ENCODE assay signal across 21 cellular contexts in the genomic region with DNA sequence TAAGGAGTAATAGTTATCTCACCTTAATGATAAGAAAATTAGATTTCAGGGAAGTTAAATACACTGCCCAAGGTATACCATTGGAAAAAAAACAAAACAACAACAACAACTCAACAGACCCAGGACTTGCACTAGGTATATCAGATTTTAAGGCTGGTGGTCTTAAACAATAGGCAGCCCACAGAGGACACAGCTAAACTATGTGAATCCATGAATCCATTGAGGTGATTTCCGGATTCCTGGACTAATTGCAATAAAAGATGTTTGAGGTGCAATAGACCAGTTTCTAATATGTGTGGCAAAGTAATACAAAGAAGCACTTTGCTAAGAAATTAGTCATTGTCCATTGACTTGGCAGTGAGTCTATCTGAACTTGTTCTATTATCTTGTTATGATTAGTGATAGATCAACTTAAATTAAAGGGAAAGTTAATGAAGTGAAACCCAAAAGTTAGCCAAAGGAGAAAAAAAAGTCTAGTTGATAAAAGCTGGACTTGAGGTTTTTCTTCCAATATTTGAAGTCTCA.
A peak's percentile ranks its signal among the peaks of the same experiment; 100 is the strongest.
DNase-seq lines count a peak whose midpoint lies in the region; ATAC-seq, FAIRE-seq and TF ChIP-seq lines count a peak whose summit lies in the region.
"Had no signal": no experiment of that assay in that cellular context is flagged by ENCODE, and none has a peak within 500 bp of the region (broad histone marks: within the 10 kb centered on the region; RNA-seq: fewer than 3 reads in every experiment).

No MANE protein-coding gene starts in this region.

- H3K27me3 ChIP-seq in IMR-90 (ENCODE audit: control insufficient read depth, insufficient read depth, low read length): no peaks in the 10 kb centered on the region
- no peaks in the 10 kb centered on the region for H3K27me3 ChIP-seq in astrocyte (ENCODE audit: insufficient read depth, low read length)
- no peaks in the 10 kb centered on the region for H3K27me3 ChIP-seq in neural progenitor cell
- no peaks in the 10 kb centered on the region for H3K27me3 ChIP-seq in gastrocnemius medialis

- no CpG with 5 or more reads among the region's 1 CpG for WGBS in IMR-90 (ENCODE audit: extremely low coverage in 2 of 2, insufficient read length in 1 of 2), 2 experiments

- H2AK5ac ChIP-seq in IMR-90 (ENCODE audit: low read depth, low read length): no peak overlapping the region

- H4K8ac ChIP-seq in IMR-90 (ENCODE audit: low read depth in 2 of 2, low read length in 2 of 2): no peak overlapping the region

- peaks cover 6% of the 10 kb centered on the region for H3K9me1 ChIP-seq in IMR-90 (ENCODE audit: insufficient read depth, low read length)

- no peak for FAIRE-seq in astrocyte (lab: Jason Lieb, UNC)
- FAIRE-seq: A549, GM12892, H1 had no signal

- H3F3A ChIP-seq in neural progenitor cell (ENCODE audit: low read depth): no peaks in the 10 kb centered on the region

- H3K27ac Mint-ChIP-seq in astrocyte (ENCODE audit: unreplicated experiment): no peak overlapping the region
- no peak overlapping the region for H3K27ac Mint-ChIP-seq in neural progenitor cell
- H3K27ac Mint-ChIP-seq: CD4-positive, alpha-beta memory T cell had no signal

- no peak for TF ChIP-seq CTCF in IMR-90 (conservative IDR thresholded peaks at IDR 0.05; ENCODE audit: low read depth, low read length)
- TF ChIP-seq CTCF in astrocyte (IDR thresholded peaks at IDR 0.05; ENCODE audit: insufficient read depth, low read depth, low read length): no peak
- no peak for TF ChIP-seq CTCF in neural progenitor cell (IDR thresholded peaks at IDR 0.05)
- TF ChIP-seq CTCF in gastrocnemius medialis (IDR thresholded peaks at IDR 0.05 in 4 of 5, conservative IDR thresholded peaks at IDR 0.05 in 1 of 5): no peak

- peak overlapping the region; percentile 10; the same call in 1 of the 2 replicates for H3K4ac ChIP-seq in IMR-90 (ENCODE audit: low read depth, low read length)

- 0 out of 2 replicates have a peak overlapping the region, but pooled peaks have one; percentile 16 for H3K14ac ChIP-seq in IMR-90 (replicated peaks; ENCODE audit: low read depth, low read length)

- peak overlapping the region; percentile 13; the same call in 1 of the 2 replicates for H2BK120ac ChIP-seq in IMR-90 (ENCODE audit: low read depth, low read length)

- H3K36me3 ChIP-seq in IMR-90 (ENCODE audit: control insufficient read depth, insufficient read depth, low read length): no peaks in the 10 kb centered on the region
- H3K36me3 ChIP-seq in astrocyte (ENCODE audit: insufficient read depth, low read length): no peaks in the 10 kb centered on the region
- no peaks in the 10 kb centered on the region for H3K36me3 ChIP-seq in neural progenitor cell
- no peaks in the 10 kb centered on the region for H3K36me3 ChIP-seq in gastrocnemius medialis

- no peak overlapping the region for H3K9ac ChIP-seq in IMR-90 (ENCODE audit: low read depth, low read length)
- H3K9ac ChIP-seq in astrocyte (ENCODE audit: low read length): no peak overlapping the region
- no peak overlapping the region for H3K9ac ChIP-seq in neural progenitor cell
- H3K9ac ChIP-seq: GM23248 had no signal

- no peak overlapping the region for H2BK20ac ChIP-seq in IMR-90 (ENCODE audit: low read depth, low read length)

- no peaks in the 10 kb centered on the region for H3K79me1 ChIP-seq in IMR-90 (ENCODE audit: low read depth in 1 of 2, low read length in 2 of 2)

- no peak overlapping the region for H4K5ac ChIP-seq in IMR-90 (ENCODE audit: low read depth, low read length)

- no peak overlapping the region for H2AK9ac ChIP-seq in IMR-90 (replicated peaks; ENCODE audit: low read depth, low read length, poor library complexity)

- no peak overlapping the region; the same call in 1 of the 2 replicates for H3K18ac ChIP-seq in IMR-90 (ENCODE audit: low read depth, low read length)

- no peak for TF ChIP-seq RAD21 in IMR-90 (IDR thresholded peaks at IDR 0.05; ENCODE audit: low read length)

- DNase-seq in IMR-90 (no peak), astrocyte (ENCODE audit: low read depth) (peak; percentile 66), glomerular visceral epithelial cell (ENCODE audit: extremely low spot score) (peak; percentile 2), neural progenitor cell (ENCODE audit: low spot score) (peak; percentile 57), gastrocnemius medialis (no peak), AG20443 (ENCODE audit: low spot score) (no peak), NCI-H69 (lab: John Stamatoyannopoulos, UW) (no peak)
- DNase-seq: 8988T; ACHN; C1 segment of cervical spinal cord; Calu3; CD4-positive, alpha-beta memory T cell; COR-L47; DMS53; DMS79 treated with DMSO at 0.1 percent for 48 hours; GM23248; H7; HCEC 1CT had no signal

- CTCF ChIA-PET in IMR-90 (lab: Yijun Ruan, JAX): no interaction called here

- H3K36me3 Mint-ChIP-seq in astrocyte (ENCODE audit: low read depth, unreplicated experiment): no peaks in the 10 kb centered on the region
- no peaks in the 10 kb centered on the region for H3K36me3 Mint-ChIP-seq in neural progenitor cell
- H3K36me3 Mint-ChIP-seq: CD4-positive, alpha-beta memory T cell had no signal

- H3K9me3 Mint-ChIP-seq in astrocyte (ENCODE audit: unreplicated experiment): peaks cover 2% of the 10 kb centered on the region
- H3K9me3 Mint-ChIP-seq in neural progenitor cell: peaks cover 7% of the 10 kb centered on the region

- H3K4me1 ChIP-seq in IMR-90 (ENCODE audit: control insufficient read depth, insufficient read depth, low read length) (peaks cover 7% of the 10 kb centered on the region), astrocyte (ENCODE audit: insufficient read depth, low read length) (peaks cover 8% of the 10 kb centered on the region), neural progenitor cell (peaks cover 8% of the 10 kb centered on the region), gastrocnemius medialis (no peaks in the 10 kb centered on the region)
- H3K4me1 ChIP-seq: A549 had no signal

- H2BK5ac ChIP-seq in IMR-90 (ENCODE audit: low read depth, low read length, poor library complexity, severe bottlenecking): no peak overlapping the region

- no peak overlapping the region for H3K27ac ChIP-seq in IMR-90 (ENCODE audit: insufficient read depth, low read length)
- H3K27ac ChIP-seq in astrocyte (ENCODE audit: low read depth, low read length): no peak overlapping the region
- H3K27ac ChIP-seq in neural progenitor cell: no peak overlapping the region
- H3K27ac ChIP-seq in gastrocnemius medialis: no peak overlapping the region
- H3K27ac ChIP-seq: A549, GM23248 had no signal

- H2AFZ ChIP-seq in IMR-90 (replicated peaks; ENCODE audit: low read length, poor library complexity) (no peak overlapping the region), astrocyte (ENCODE audit: low read depth, low read length) (no peak overlapping the region), neural progenitor cell (replicated peaks) (no peak overlapping the region)
- H2AFZ ChIP-seq: GM23248 had no signal

- no peaks in the 10 kb centered on the region for H4K20me1 ChIP-seq in IMR-90 (ENCODE audit: insufficient read depth, low read length)
- H4K20me1 ChIP-seq in astrocyte (ENCODE audit: insufficient read depth, low read length): no peaks in the 10 kb centered on the region
- no peaks in the 10 kb centered on the region for H4K20me1 ChIP-seq in neural progenitor cell (ENCODE audit: low read depth)

- no peak overlapping the region for H4K91ac ChIP-seq in IMR-90 (ENCODE audit: insufficient read depth, low read depth, low read length)

- intact Hi-C loops in IMR-90 (cut with micrococcal nuclease): no loop called here
- intact Hi-C loops in gastrocnemius medialis (cut with DNase I; ENCODE audit: low total_unique reads): no loop called here

- in situ Hi-C loops in IMR-90 (cut with MboI; ENCODE audit: low sequenced_read_pairs) (no loop called here), gastrocnemius medialis (cut with MboI; ENCODE audit: low sequenced_read_pairs in 4 of 4) (no loop called here)

- TF ChIP-seq POLR2A in IMR-90 (IDR thresholded peaks at IDR 0.05; ENCODE audit: low read depth, low read length): no peak
- no peak for TF ChIP-seq POLR2A in gastrocnemius medialis (IDR thresholded peaks at IDR 0.05)

- BruUV-seq in IMR-90 (replicated peaks; lab: Mats Ljungman, UMichigan): no TSS peak

- POLR2A ChIA-PET in IMR-90 (lab: Charles Lee; ENCODE audit: unreplicated experiment): no interaction called here

- no peak overlapping the region for H3K56ac ChIP-seq in IMR-90 (ENCODE audit: extremely low read depth, insufficient read depth, low read length)

- dilution Hi-C loops in IMR-90 (cut with HindIII; ENCODE audit: low sequenced_read_pairs, unreplicated experiment): no loop called here

- H3K4me2 ChIP-seq in IMR-90 (ENCODE audit: low read depth, low read length): no peak overlapping the region
- no peak overlapping the region for H3K4me2 ChIP-seq in astrocyte (ENCODE audit: low read length)
- no peak overlapping the region for H3K4me2 ChIP-seq in neural progenitor cell
- H3K4me2 ChIP-seq: A549 had no signal

- peaks cover 2% of the 10 kb centered on the region for H3K27me3 Mint-ChIP-seq in astrocyte (ENCODE audit: low read depth, unreplicated experiment)
- no peaks in the 10 kb centered on the region for H3K27me3 Mint-ChIP-seq in neural progenitor cell (ENCODE audit: insufficient read depth, low read depth)
- H3K27me3 Mint-ChIP-seq: CD4-positive, alpha-beta memory T cell had no signal

- no peaks in the 10 kb centered on the region for H3K4me1 Mint-ChIP-seq in astrocyte (ENCODE audit: low read depth, unreplicated experiment)
- peaks cover 12% of the 10 kb centered on the region for H3K4me1 Mint-ChIP-seq in neural progenitor cell
- H3K4me1 Mint-ChIP-seq: CD4-positive, alpha-beta memory T cell had no signal

- H3K9me3 ChIP-seq in IMR-90 (ENCODE audit: control insufficient read depth, insufficient read depth, low read length) (peaks cover 7% of the 10 kb centered on the region), astrocyte (ENCODE audit: insufficient read depth, low read depth, low read length) (no peaks in the 10 kb centered on the region), neural progenitor cell (ENCODE audit: low read depth) (no peaks in the 10 kb centered on the region), gastrocnemius medialis (peaks cover 0 to 5% (median 0%) of the 10 kb centered on the region in 3 donors)

- H3K23ac ChIP-seq in IMR-90 (ENCODE audit: low read depth, low read length): no peak overlapping the region

- H3K4me3 ChIP-seq in IMR-90 (ENCODE audit: insufficient read depth, low read depth, low read length) (no peak overlapping the region), astrocyte (ENCODE audit: insufficient read depth, low read depth, low read length) (no peak overlapping the region), neural progenitor cell (no peak overlapping the region), gastrocnemius medialis (no peak overlapping the region)
- H3K4me3 ChIP-seq: A549, GM23248 had no signal

- H3K79me2 ChIP-seq in astrocyte (ENCODE audit: insufficient read depth, low read length) (no peaks in the 10 kb centered on the region), neural progenitor cell (ENCODE audit: low read depth) (no peaks in the 10 kb centered on the region)

- H3K4me3 Mint-ChIP-seq in astrocyte (ENCODE audit: unreplicated experiment): no peak overlapping the region
- H3K4me3 Mint-ChIP-seq in neural progenitor cell: no peak overlapping the region
- H3K4me3 Mint-ChIP-seq: CD4-positive, alpha-beta memory T cell had no signal

- ATAC-seq in IMR-90 (ENCODE audit: low read depth): no peak
- ATAC-seq in gastrocnemius medialis: no peak
- ATAC-seq: A549 had no signal

- no peak overlapping the region for H2BK15ac ChIP-seq in IMR-90 (ENCODE audit: low read depth, low read length)

TF ChIP-seq in IMR-90, 13 proteins besides CTCF, POLR2A, EP300 and RAD21 (continues in another document):
- TF ChIP-seq NFE2L2 (IDR thresholded peaks at IDR 0.05; ENCODE audit: low read depth, low read length): no peak

Comparison
In these comparisons a context has a peak if more than half of its experiments do, and no peak if none do; other contexts are left out.
1. DNase-seq: peak in astrocyte (single experiment), glomerular visceral epithelial cell (single experiment) and neural progenitor cell (single experiment); none in IMR-90 (single experiment), gastrocnemius medialis (0 of 2), AG20443 (single experiment) and NCI-H69 (single experiment).